10 cellular contexts compared by ENCODE assay signal in the genomic region with DNA sequence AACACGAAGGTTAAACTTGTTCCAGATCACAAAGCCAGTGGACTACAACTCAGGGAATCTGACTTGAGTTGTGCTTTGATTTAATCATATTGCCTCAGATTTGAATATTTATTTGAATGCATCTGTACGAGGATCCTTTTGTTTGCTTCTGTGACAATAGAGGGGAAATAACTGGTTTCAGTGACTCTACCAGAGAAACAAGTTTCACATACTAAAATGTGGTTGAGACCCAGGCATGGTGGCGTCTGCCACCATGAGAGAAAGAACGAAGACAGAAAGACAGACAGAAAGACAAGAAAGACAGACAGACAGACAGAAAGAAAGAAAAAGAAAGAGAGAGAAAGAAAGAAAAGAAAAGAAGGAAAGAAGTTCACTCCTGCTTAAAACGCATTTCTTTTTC. TPM values are rescaled to one million over a fixed set of nuclear protein-coding genes. Genes with fewer than 3 reads are reported as not detected.
DNase-seq lines count a peak whose midpoint lies in the region; ATAC-seq and TF ChIP-seq lines count a peak whose summit lies in the region.
"Had no signal": no experiment of that assay in that cellular context is flagged by ENCODE, and none has a peak within 500 bp of the region (broad histone marks: within the 10 kb centered on the region; RNA-seq: fewer than 3 reads in every experiment).

No MANE protein-coding gene starts in this region.

- H3K4me2 ChIP-seq in OCI-LY3 (ENCODE audit: low read length), result 0 out of 2 replicates have a peak overlapping the region, but pooled peaks have one; percentile 14

- H3K4me1 ChIP-seq in OCI-LY3 (ENCODE audit: low read length), result peaks cover 44% of the 10 kb centered on the region
- H3K4me1 ChIP-seq in spleen, result peaks cover 76 to 100% (median 99%) of the 10 kb centered on the region in 6 donors
- peaks cover 31% of the 10 kb centered on the region for H3K4me1 ChIP-seq in foreskin keratinocyte

- peak overlapping the region; percentile 36 to 65 for H3K4me3 Mint-ChIP-seq in effector memory CD8-positive, alpha-beta T cell

- intact Hi-C loops in spleen (cut with DNase I; ENCODE audit: low total_unique reads), result no loop called here

- H3K9me3 Mint-ChIP-seq in effector memory CD8-positive, alpha-beta T cell, result no peaks in the 10 kb centered on the region

- H3K9ac ChIP-seq in OCI-LY3 (ENCODE audit: low read length), result no peak overlapping the region

- ATAC-seq in effector memory CD8-positive, alpha-beta T cell (replicated peaks), result peak; percentile 20
- no peak for ATAC-seq in foreskin keratinocyte

- peaks cover 100% of the 10 kb centered on the region for H4K20me1 ChIP-seq in OCI-LY3 (ENCODE audit: insufficient read depth, low read length)

- peak overlapping the region; percentile 0 to 40 for H3K27ac Mint-ChIP-seq in effector memory CD8-positive, alpha-beta T cell

- H3K36me3 Mint-ChIP-seq in effector memory CD8-positive, alpha-beta T cell (ENCODE audit: insufficient read depth), result peaks cover 30% of the 10 kb centered on the region

- no peak for TF ChIP-seq POLR2A in spleen (IDR thresholded peaks at IDR 0.05)

- H3K9me3 ChIP-seq in OCI-LY3 (ENCODE audit: insufficient read depth, low read length) (no peaks in the 10 kb centered on the region), spleen (no peaks in the 10 kb centered on the region)

- no peak overlapping the region for H3K27ac ChIP-seq in OCI-LY3 (ENCODE audit: low read length)
- H3K27ac ChIP-seq in spleen, result peak overlapping the region in 5 of 8 donors; percentile 17 to 66 (median 41)
- no peak overlapping the region for H3K27ac ChIP-seq in foreskin keratinocyte
- H3K27ac ChIP-seq: WERI-Rb-1 had no signal

- no peak for DNase-seq in effector memory CD8-positive, alpha-beta T cell
- no peak for DNase-seq in spleen
- DNase-seq in foreskin keratinocyte, result no peak
- DNase-seq in SW480 (ENCODE audit: low spot score), result no peak
- no peak for DNase-seq in NCI-H748 (lab: John Stamatoyannopoulos, UW; ENCODE audit: unreplicated experiment)
- DNase-seq: amniotic stem cell, DMS79 treated with DMSO at 0.1 percent for 48 hours, WERI-Rb-1 had no signal

- H3K27me3 ChIP-seq in OCI-LY3 (ENCODE audit: low read depth, low read length), result no peaks in the 10 kb centered on the region
- H3K27me3 ChIP-seq in spleen (replicated peaks in 1 of 7), result no peaks in the 10 kb centered on the region
- H3K27me3 ChIP-seq in foreskin keratinocyte, result no peaks in the 10 kb centered on the region

- no peak overlapping the region for H2AFZ ChIP-seq in OCI-LY3 (ENCODE audit: low read depth, low read length)

- H3K79me2 ChIP-seq in OCI-LY3 (ENCODE audit: low read length), result peaks cover 100% of the 10 kb centered on the region

- H3K36me3 ChIP-seq in OCI-LY3 (replicated peaks; ENCODE audit: low read depth, low read length), result peaks cover 22% of the 10 kb centered on the region
- H3K36me3 ChIP-seq in spleen, result peaks cover 0 to 38% (median 9%) of the 10 kb centered on the region in 6 donors

- WGBS in spleen, 5 donors, result 33 to 52% (median 46%) methylated on average over 5 of the region's 5 CpGs

- H3K27me3 Mint-ChIP-seq in effector memory CD8-positive, alpha-beta T cell, result no peaks in the 10 kb centered on the region

- H3K4me1 Mint-ChIP-seq in effector memory CD8-positive, alpha-beta T cell (ENCODE audit: low read depth in 2 of 2), result peaks cover 65 to 80% of the 10 kb centered on the region in 2 donors

- H3K4me3 ChIP-seq in GM08714 (ENCODE audit: low read length) (peak overlapping the region; percentile 37; the same call in 1 of the 2 replicates), OCI-LY3 (ENCODE audit: low read length) (no peak overlapping the region), spleen (peak overlapping the region in 1 of 8 donors; percentile 4)

- no peak for TF ChIP-seq CTCF in OCI-LY3 (IDR thresholded peaks at IDR 0.05; ENCODE audit: low read depth, low read length)
- TF ChIP-seq CTCF in spleen (IDR thresholded peaks at IDR 0.05 in 8 of 11, conservative IDR thresholded peaks at IDR 0.05 in 3 of 11), result no peak
- TF ChIP-seq CTCF in foreskin keratinocyte (conservative IDR thresholded peaks at IDR 0.05), result no peak

RNA-seq across cellular contexts. Expression of gene YWHAE, which starts 24.0 kb away (rescaled TPM):
- total RNA-seq in spleen (100 to 1,000 TPM; 234 to 645 (median 289) TPM), foreskin keratinocyte (582 and 629 TPM in 2 replicates)
- polyA plus RNA-seq in spleen (100 to 1,000 TPM; 104 to 199 (median 142) TPM), foreskin keratinocyte (540 and 664 TPM in 2 replicates)

Comparison
In these comparisons a context has a peak if more than half of its experiments do, and no peak if none do; other contexts are left out.
1. H3K27ac ChIP-seq: peak in spleen (5 of 8); none in OCI-LY3 (single experiment) and foreskin keratinocyte (single experiment).